8 cellular contexts compared by ENCODE assay signal in the genomic region with DNA sequence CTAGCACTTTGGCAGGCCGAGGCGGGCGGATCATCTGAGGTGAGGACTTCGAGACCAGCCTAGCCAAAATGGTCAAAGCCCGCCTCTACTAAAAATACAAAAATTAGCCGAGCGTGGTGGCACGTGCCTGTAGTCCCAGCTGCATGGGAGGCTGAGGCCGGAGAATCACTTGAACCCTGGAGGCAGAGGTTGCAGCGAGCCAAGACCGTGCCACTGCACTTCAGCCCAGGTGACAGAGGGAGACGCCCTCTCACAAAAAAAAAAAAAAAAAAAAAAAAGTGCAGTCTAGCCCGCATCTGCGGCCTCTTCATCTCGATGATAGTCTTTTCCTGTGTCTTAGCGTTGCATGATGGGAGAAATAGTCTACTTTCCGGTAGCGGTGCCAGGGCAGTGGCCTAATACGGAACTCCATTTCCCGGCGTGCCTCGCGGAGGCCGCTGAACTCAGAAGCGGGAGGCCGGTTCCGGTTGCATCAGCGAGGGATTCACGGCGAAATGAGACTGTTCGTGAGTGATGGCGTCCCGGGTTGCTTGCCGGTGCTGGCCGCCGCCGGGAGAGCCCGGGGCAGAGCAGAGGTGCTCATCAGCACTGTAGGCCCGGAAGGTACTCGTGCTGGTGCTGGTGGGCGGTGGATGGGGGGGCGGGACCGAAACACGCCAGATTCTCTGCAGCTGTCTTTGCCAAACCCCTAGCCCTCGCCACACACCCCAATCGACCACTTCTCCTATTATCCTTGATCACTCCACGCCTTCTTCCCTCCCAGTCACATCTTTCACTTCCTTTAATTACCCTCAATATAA. TPM values are rescaled to one million over a fixed set of nuclear protein-coding genes. Genes with fewer than 3 reads are reported as not detected.
DNase-seq lines count a peak whose midpoint lies in the region; ATAC-seq, FAIRE-seq and TF ChIP-seq lines count a peak whose summit lies in the region.

TSS of gene MARS1 (plus strand) at position 472 of the 800 bp plus-strand sequence. CDS start at position 495, 23 bp downstream.

- TF ChIP-seq POLR2A in GM12892 (IDR thresholded peaks at IDR 0.05; ENCODE audit: low read depth, low read length) (peak; percentile 88), heart left ventricle (IDR thresholded peaks at IDR 0.05) (peak in 1 of 2 donors; percentile 62)

- peak; percentile 90 for FAIRE-seq in GM12892 (lab: Jason Lieb, UNC)

- H3K9me3 ChIP-seq in heart left ventricle = no peaks in the 10 kb centered on the region

- WGBS in adipose tissue, 3 donors = 8 to 10% (median 9%) methylated on average over 42 to 47 of the region's 47 CpGs
- WGBS in heart left ventricle, 4 donors = 7 to 11% (median 11%) methylated on average over 47 of the region's 47 CpGs

- peaks cover 18% of the 10 kb centered on the region for H3K36me3 Mint-ChIP-seq in T-cell
- H3K36me3 Mint-ChIP-seq in type B pancreatic cell = peaks cover 21% of the 10 kb centered on the region

- CTCF ChIA-PET in T-cell (lab: Charles Lee) = interaction anchor here in 1 of 2 donors (1.4 kb wide), 2 partner anchors 11 to 29 kb away, joined by 3 to 6 read pairs; no protein-coding TSS in a partner anchor

- no peaks in the 10 kb centered on the region for H3K27me3 Mint-ChIP-seq in T-cell
- H3K27me3 Mint-ChIP-seq in type B pancreatic cell = peaks cover 6% of the 10 kb centered on the region

- TF ChIP-seq CTCF in heart left ventricle (IDR thresholded peaks at IDR 0.05) (peak in 1 of 12 donors; percentile 17), type B pancreatic cell (conservative IDR thresholded peaks at IDR 0.05) (no peak)

- peaks cover 6 to 20% (median 10%) of the 10 kb centered on the region in 12 donors for H3K4me1 ChIP-seq in heart left ventricle

- DNase-seq in GM12892 (ENCODE audit: insufficient read length) (peak; percentile 84), NCI-H1436 treated with DMSO at 0.1 percent for 48 hours (lab: John Stamatoyannopoulos, UW) (peak; percentile 80), T-cell (peak; percentile 74 to 96 (median 91)), heart left ventricle (peak; percentile 94 to 96 (median 95)), pons (ENCODE audit: low spot score) (peak; percentile 98), type B pancreatic cell (ENCODE audit: extremely low spot score, unreplicated experiment) (peak; percentile 90)

- H3K27ac ChIP-seq in adipose tissue (ENCODE audit: low read depth, low read length) (no peak within 1 kb of the TSS), heart left ventricle (peak within 1 kb of the TSS in 11 of 12 donors; percentile 53 to 84 (median 72))

- H3K4me3 Mint-ChIP-seq in T-cell (peak within 1 kb of the TSS; percentile 90 to 98 (median 96)), type B pancreatic cell (peak within 1 kb of the TSS; percentile 100)

- H3K36me3 ChIP-seq in heart left ventricle = peaks cover 0 to 37% (median 35%) of the 10 kb centered on the region in 9 donors

- no peaks in the 10 kb centered on the region for H3K27me3 ChIP-seq in heart left ventricle

- no peaks in the 10 kb centered on the region for H3K9me3 Mint-ChIP-seq in T-cell
- no peaks in the 10 kb centered on the region for H3K9me3 Mint-ChIP-seq in type B pancreatic cell

- intact Hi-C loops in heart left ventricle (cut with DNase I) = loop anchor here in 3 of 10 donors (2.0 to 5.0 kb wide), 3 partner anchors 25 to 60 kb away; partner anchors contain the start of gene DCTN2 (in 1 of the 3)

- peaks cover 38 to 40% (median 38%) of the 10 kb centered on the region in 3 donors for H3K4me1 Mint-ChIP-seq in T-cell
- H3K4me1 Mint-ChIP-seq in type B pancreatic cell (ENCODE audit: unreplicated experiment) = peaks cover 20% of the 10 kb centered on the region

- H3K4me3 ChIP-seq in heart left ventricle = peak within 1 kb of the TSS; percentile 66 to 97 (median 82)

- POLR2A ChIA-PET in T-cell (lab: Charles Lee) = no interaction called here

- H3K27ac Mint-ChIP-seq in T-cell (peak within 1 kb of the TSS; percentile 94 to 95), type B pancreatic cell (peak within 1 kb of the TSS; percentile 92)

- ATAC-seq in HG02852 (IDR thresholded peaks at IDR 0.05; ENCODE audit: unreplicated experiment) (peak; percentile 95), T-cell (replicated peaks in 1 of 4) (peak; percentile 98 to 99 (median 98)), heart left ventricle (peak; percentile 98 to 99 (median 98))

RNA-seq across cellular contexts. Expression of gene MARS1, which starts in this region (rescaled TPM):
- 88.4 TPM for polyA plus RNA-seq in GM12892 (2012; ENCODE audit: missing spikeins)
- total RNA-seq in T-cell = 100 to 1,000 TPM; 167 to 350 (median 320) TPM
- polyA plus RNA-seq in adipose tissue = 10 to 100 TPM; 31.7 to 67.0 (median 42.7) TPM
- 100 to 1,000 TPM in 1 of 9 donors, 10 to 100 TPM in 8; 36.8 to 109 (median 69.7) TPM for total RNA-seq in heart left ventricle
- 10 to 100 TPM; 91.7 to 98.0 TPM for polyA plus RNA-seq in heart left ventricle
- total RNA-seq in type B pancreatic cell (ENCODE audit: low replicate concordance) = 200 and 211 TPM in 2 replicates
